19 cellular contexts compared by ENCODE assay signal in the genomic region with DNA sequence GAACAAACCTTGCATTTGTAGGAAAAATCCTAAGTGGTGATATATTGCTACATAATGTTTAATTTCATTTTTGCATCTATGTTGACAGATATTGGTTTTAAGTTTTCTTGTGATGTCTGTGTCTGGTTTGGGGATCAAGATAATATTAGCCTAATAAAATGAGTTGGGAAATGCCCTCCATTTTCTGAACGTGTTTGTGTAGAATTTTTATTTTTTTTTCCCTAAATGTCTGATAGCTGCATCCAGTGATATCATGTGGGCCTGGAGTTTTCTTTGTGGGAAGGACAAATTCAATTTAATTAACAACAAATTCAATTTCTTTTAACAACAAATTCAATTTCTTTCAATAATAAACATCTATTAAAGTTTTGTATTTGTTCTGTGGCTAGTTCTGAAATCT. TPM values are rescaled to one million over a fixed set of nuclear protein-coding genes. Genes with fewer than 3 reads are reported as not detected.
DNase-seq lines count a peak whose midpoint lies in the region; ATAC-seq, FAIRE-seq and TF ChIP-seq lines count a peak whose summit lies in the region.
"Had no signal": no experiment of that assay in that cellular context is flagged by ENCODE, and none has a peak within 500 bp of the region (broad histone marks: within the 10 kb centered on the region; RNA-seq: fewer than 3 reads in every experiment).

No MANE protein-coding gene starts in this region.

- H3K9me3 ChIP-seq in A549: no peaks in the 10 kb centered on the region
- H3K9me3 ChIP-seq: Caco-2 had no signal

- ATAC-seq in A549: no peak
- no peak for ATAC-seq in GM18511 (IDR thresholded peaks at IDR 0.05; ENCODE audit: unreplicated experiment)
- no peak for ATAC-seq in GM21360 (IDR thresholded peaks at IDR 0.05; ENCODE audit: unreplicated experiment)
- ATAC-seq: GM12878, GM23338, HCT116 had no signal

- H3K4me2 ChIP-seq in A549: peak overlapping the region; percentile 47
- H3K4me2 ChIP-seq: GM23338 had no signal

- H3K27me3 Mint-ChIP-seq in chondrocyte (ENCODE audit: low read depth) (no peaks in the 10 kb centered on the region), osteocyte (ENCODE audit: unreplicated experiment) (no peaks in the 10 kb centered on the region)
- H3K27me3 Mint-ChIP-seq: CD4-positive, alpha-beta memory T cell had no signal

- TF ChIP-seq POLR2A in A549 (IDR thresholded peaks at IDR 0.05; ENCODE audit: low read length): no peak

- TF ChIP-seq CTCF in A549 (IDR thresholded peaks at IDR 0.05) (no peak), chondrocyte (IDR thresholded peaks at IDR 0.05) (no peak), osteocyte (IDR thresholded peaks at IDR 0.05) (no peak)

- TF ChIP-seq RAD21 in A549 (conservative IDR thresholded peaks at IDR 0.05 in 1 of 2, IDR thresholded peaks at IDR 0.05 in 1 of 2): no peak

- H3K4me3 ChIP-seq in A549: peak overlapping the region; percentile 24; the same call in 2 of the 3 replicates
- H3K4me3 ChIP-seq: GM12878, GM23338 had no signal

- peaks cover 23% of the 10 kb centered on the region for H3K4me1 ChIP-seq in A549

- no peak overlapping the region for H3K27ac Mint-ChIP-seq in chondrocyte (ENCODE audit: unreplicated experiment)
- H3K27ac Mint-ChIP-seq in osteocyte (ENCODE audit: unreplicated experiment): peak overlapping the region; percentile 58
- H3K27ac Mint-ChIP-seq: CD4-positive, alpha-beta memory T cell; GM23338; H9 had no signal

- in situ Hi-C loops in G401 (cut with HindIII; ENCODE audit: low sequenced_read_pairs): no loop called here

- H3K9me3 Mint-ChIP-seq in chondrocyte (ENCODE audit: low read depth): no peaks in the 10 kb centered on the region
- no peaks in the 10 kb centered on the region for H3K9me3 Mint-ChIP-seq in osteocyte (ENCODE audit: unreplicated experiment)
- H3K9me3 Mint-ChIP-seq: GM23338 had no signal

- FAIRE-seq in A549 (lab: Jason Lieb, UNC): no peak
- FAIRE-seq: GM19239 had no signal

- H3K4me3 Mint-ChIP-seq in chondrocyte (ENCODE audit: unreplicated experiment): peak overlapping the region; percentile 27
- peak overlapping the region; percentile 53 for H3K4me3 Mint-ChIP-seq in osteocyte (ENCODE audit: unreplicated experiment)
- H3K4me3 Mint-ChIP-seq: CD4-positive, alpha-beta memory T cell; GM23338 had no signal

- DNase-seq in A549 (ENCODE audit: low read depth in 1 of 2, low spot score in 1 of 2): no peak
- DNase-seq in DMS53 treated with DMSO at 0.1 percent for 48 hours (lab: John Stamatoyannopoulos, UW; ENCODE audit: unreplicated experiment): peak; percentile 1
- DNase-seq in chondrocyte (ENCODE audit: low spot score): no peak
- no peak for DNase-seq in osteocyte (ENCODE audit: extremely low spot score, unreplicated experiment)
- no peak for DNase-seq in G401 (ENCODE audit: low spot score)
- DNase-seq: 8988T; C1 segment of cervical spinal cord; Caco-2; CD4-positive, alpha-beta memory T cell; DMS153; DMS79 treated with DMSO at 0.1 percent for 48 hours; GDM1; H9 had no signal

- H3K4me1 Mint-ChIP-seq in chondrocyte (ENCODE audit: low read depth) (peaks cover 8% of the 10 kb centered on the region), osteocyte (ENCODE audit: unreplicated experiment) (peaks cover 8% of the 10 kb centered on the region)

- POLR2A ChIA-PET in A549 (lab: Yijun Ruan, JAX): no interaction called here

- 35% methylated on average over 1 of the region's 1 CpG for WGBS in A549 (ENCODE audit: missing lambda C conversion rate)

- H3K36me3 Mint-ChIP-seq in chondrocyte (ENCODE audit: low read depth) (peaks cover 9% of the 10 kb centered on the region), osteocyte (ENCODE audit: unreplicated experiment) (peaks cover 10% of the 10 kb centered on the region)

- CTCF ChIA-PET in A549 (lab: Yijun Ruan, JAX): no interaction called here

- TF ChIP-seq EP300 in A549 (IDR thresholded peaks at IDR 0.05): no peak

- H3K27ac ChIP-seq in A549: peak overlapping the region in 1 of 2 experiments; percentile 55; a peak in 3 of 6 replicates

TF ChIP-seq in A549, 52 proteins besides CTCF, POLR2A, EP300 and RAD21:
- TF ChIP-seq, protein P1, sequence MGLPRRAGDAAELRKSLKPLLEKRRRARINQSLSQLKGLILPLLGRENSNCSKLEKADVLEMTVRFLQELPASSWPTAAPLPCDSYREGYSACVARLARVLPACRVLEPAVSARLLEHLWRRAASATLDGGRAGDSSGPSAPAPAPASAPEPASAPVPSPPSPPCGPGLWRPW (IDR thresholded peaks at IDR 0.05): no peak
- no peak for TF ChIP-seq SREBF2 (IDR thresholded peaks at IDR 0.05)
- TF ChIP-seq ZFP36 (IDR thresholded peaks at IDR 0.05; ENCODE audit: borderline replicate concordance, partially characterized antibody): no peak
- TF ChIP-seq CEBPB (IDR thresholded peaks at IDR 0.05): no peak
TF ChIP-seq in A549: peak in this region for 0.

RNA-seq across cellular contexts. Expression of a gene that starts 35.1 kb away (rescaled TPM):
- polyA plus RNA-seq in A549 (2011; rRNA removed) (62.9 and 78.8 TPM in 2 replicates), A549 (2017; fragmentation: RNase III; extraction: RNeasy Plus Mini Kit Qiagen cat#74134 plus additional on column Dnase treatment) (50.3 to 56.4 TPM (median 52.7 TPM) in 3 replicates)
- polyA plus RNA-seq in A549 (2012; cell fraction: cytosol; rRNA removed): 17.2 and 19.2 TPM in 2 replicates
- polyA plus RNA-seq in A549 (2012; cell fraction: nucleus; rRNA removed): 12.6 and 19.9 TPM in 2 replicates
- polyA minus RNA-seq in A549 (2011; rRNA and poly(A)+ RNA removed): 41.5 and 47.6 TPM in 2 replicates
- total RNA-seq in chondrocyte (25.8 to 28.4 TPM (median 27.4 TPM) in 3 replicates), osteocyte (23.9 and 24.1 TPM in 2 replicates)
- 16.7 and 25.1 TPM in 2 replicates for total RNA-seq in G401 (2014; rRNA removed; shearing (Covaris generic))
